In genomic region chr20:4195499-4195898, GRCh38 we compare ENCODE assay signal across 11 cellular contexts. TPM values are rescaled to one million over a fixed set of nuclear protein-coding genes. Genes with fewer than 3 reads are reported as not detected.
DNase-seq lines count a peak whose midpoint lies in the region; ATAC-seq and TF ChIP-seq lines count a peak whose summit lies in the region.
"Had no signal": no experiment of that assay in that cellular context is flagged by ENCODE, and none has a peak within 500 bp of the region (broad histone marks: within the 10 kb centered on the region; RNA-seq: fewer than 3 reads in every experiment).

No MANE protein-coding gene starts in this region.

- in situ Hi-C loops in G401 (cut with HindIII; ENCODE audit: low sequenced_read_pairs), result no loop called here

- no peak overlapping the region for H3K4me3 ChIP-seq in epithelial cell of proximal tubule (ENCODE audit: low read depth, low read length)

- no peak for ATAC-seq in GM21390 (IDR thresholded peaks at IDR 0.05; ENCODE audit: unreplicated experiment)

- DNase-seq in G401 (ENCODE audit: low spot score) (peak; percentile 67), NCI-H460 (ENCODE audit: extremely low read depth, low read depth) (peak; percentile 49), epithelial cell of proximal tubule (ENCODE audit: low read depth) (no peak), occipital lobe (lab: John Stamatoyannopoulos, UW) (peak; percentile 28), GM19240 (ENCODE audit: insufficient read length, low spot score) (no peak), GOT3 (lab: John Stamatoyannopoulos, UW) (no peak), middle frontal gyrus (ENCODE audit: extremely low spot score, low spot score) (no peak)
- DNase-seq: activated B cell treated with CpG ODN at 0.5 μM for 24 hours, NCI-H1105 had no signal

- TF ChIP-seq CTCF in epithelial cell of proximal tubule (conservative IDR thresholded peaks at IDR 0.05; ENCODE audit: low read depth, low read length), result peak; percentile 61

RNA-seq across cellular contexts. Expression of gene SMOX, which starts 46.9 kb away (rescaled TPM):
- 9.2 and 13.3 TPM in 2 replicates for total RNA-seq in G401 (2014; rRNA removed; shearing (Covaris generic))
- 86.0 and 107 TPM in 2 replicates for total RNA-seq in NCI-H460 (2014; rRNA removed; shearing (Covaris generic))
- polyA plus RNA-seq in NCI-H460 (2014; cell fraction: nucleus; rRNA removed), result 105 and 120 TPM in 2 replicates
- total RNA-seq in epithelial cell of proximal tubule (66.7 and 68.3 TPM in 2 replicates), occipital lobe (10.8 TPM)
- total RNA-seq: activated B cell treated with CpG ODN at 0.5 μM for 24 hours had no signal

RNA-seq across cellular contexts. Expression of gene ADRA1D, which starts 53.6 kb away (rescaled TPM):
- not detected in 2 replicates for total RNA-seq in G401 (2014; rRNA removed; shearing (Covaris generic))
- total RNA-seq in NCI-H460 (2014; rRNA removed; shearing (Covaris generic)), result 0.35 and 1.0 TPM in 2 replicates
- 1.5 and 2.2 TPM in 2 replicates for polyA plus RNA-seq in NCI-H460 (2014; cell fraction: nucleus; rRNA removed)
- total RNA-seq in epithelial cell of proximal tubule (0.07 and 0.69 TPM in 2 replicates), occipital lobe (0.16 TPM)
- total RNA-seq: activated B cell treated with CpG ODN at 0.5 μM for 24 hours, mononuclear cell had no signal

Comparison
In these comparisons a context has a peak if more than half of its experiments do, and no peak if none do; other contexts are left out.
1. DNase-seq: peak in G401 (single experiment), NCI-H460 (single experiment) and occipital lobe (single experiment); none in epithelial cell of proximal tubule (single experiment), GM19240 (single experiment), GOT3 (single experiment) and middle frontal gyrus (single experiment).